10 cellular contexts compared by ENCODE assay signal in the genomic region with DNA sequence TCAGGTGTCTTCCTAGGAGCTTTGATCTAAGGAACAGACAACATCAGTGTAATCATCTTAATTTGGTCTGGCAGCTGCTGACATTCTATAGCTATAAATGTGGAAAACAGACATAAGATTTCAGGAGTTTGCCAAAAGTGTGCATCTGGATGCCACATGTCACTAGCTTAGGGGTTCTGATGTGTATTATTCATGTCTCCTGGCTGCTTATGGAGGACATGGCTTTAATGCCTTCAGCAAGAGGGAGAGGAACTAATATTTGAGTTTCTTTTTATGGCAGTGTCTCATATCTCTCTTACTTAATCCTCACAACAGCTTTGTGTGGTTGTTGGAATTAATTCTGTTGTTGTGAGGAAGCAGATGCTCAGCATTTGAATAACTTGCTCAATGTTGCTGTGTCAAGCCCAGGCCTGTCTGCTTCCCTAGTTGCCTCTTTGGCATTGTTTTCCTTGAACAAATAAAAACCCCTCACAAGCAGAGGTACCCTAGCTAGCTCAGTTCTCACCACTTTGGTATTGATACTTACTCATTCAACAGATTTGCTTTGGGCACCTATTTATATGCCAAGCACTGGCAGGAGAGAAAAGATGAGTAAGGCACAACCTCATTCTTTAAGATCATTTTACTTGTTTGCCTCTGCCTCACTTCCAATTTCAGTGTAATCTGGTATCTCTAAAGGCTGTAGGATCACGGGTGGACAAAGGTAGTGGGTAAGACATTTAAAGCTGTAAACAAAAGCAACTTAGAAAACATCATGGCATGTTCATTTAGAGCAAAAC. TPM values are rescaled to one million over a fixed set of nuclear protein-coding genes. Genes with fewer than 3 reads are reported as not detected.
DNase-seq lines count a peak whose midpoint lies in the region; ATAC-seq and TF ChIP-seq lines count a peak whose summit lies in the region.
"Had no signal": no experiment of that assay in that cellular context is flagged by ENCODE, and none has a peak within 500 bp of the region (broad histone marks: within the 10 kb centered on the region; RNA-seq: fewer than 3 reads in every experiment).

No MANE protein-coding gene starts in this region.

- ATAC-seq in GM18505 (IDR thresholded peaks at IDR 0.05; ENCODE audit: unreplicated experiment) = no peak

- H3K4me3 ChIP-seq in HFF-Myc (replicated peaks; ENCODE audit: low read depth, low read length) = no peak overlapping the region
- H3K4me3 ChIP-seq in mammary epithelial cell (replicated peaks in 1 of 3; ENCODE audit: insufficient read depth in 1 of 3, low read depth in 2 of 3, low read length in 3 of 3) = peak overlapping the region in 1 of 3 experiments; percentile 3
- no peak overlapping the region for H3K4me3 ChIP-seq in skin epidermis
- H3K4me3 ChIP-seq in BE2C (ENCODE audit: low read depth, low read length) = no peak overlapping the region
- H3K4me3 ChIP-seq: ovary had no signal

- H3K9ac ChIP-seq in mammary epithelial cell (ENCODE audit: insufficient read depth, low read length) = peak overlapping the region; percentile 55

- WGBS in mammary epithelial cell (ENCODE audit: low coverage, missing lambda C conversion rate) = 5% methylated on average over 1 of the region's 1 CpG

- BruUV-seq in mammary epithelial cell (replicated peaks; lab: Mats Ljungman, UMichigan) = no TSS peak

- H3K27me3 ChIP-seq in mammary epithelial cell (ENCODE audit: insufficient read depth, low read length) (no peaks in the 10 kb centered on the region), BE2C (no peaks in the 10 kb centered on the region)
- H3K27me3 ChIP-seq: ovary had no signal

- TF ChIP-seq POLR2A in GM18505 (IDR thresholded peaks at IDR 0.05; ENCODE audit: borderline replicate concordance, extremely low read depth, insufficient read depth, insufficient read length) = no peak

- intact Hi-C loops in mammary epithelial cell (cut with micrococcal nuclease) = loop anchor here (1.0 to 5.0 kb wide), 2 partner anchors 23 to 36 kb away; no protein-coding TSS in a partner anchor

- H3K36me3 ChIP-seq in mammary epithelial cell (ENCODE audit: insufficient read depth, low read length) (no peaks in the 10 kb centered on the region), BE2C (no peaks in the 10 kb centered on the region)
- H3K36me3 ChIP-seq: ovary had no signal

- H3K79me2 ChIP-seq in mammary epithelial cell (ENCODE audit: insufficient read depth, low read length) = no peaks in the 10 kb centered on the region

- dilution Hi-C loops in mammary epithelial cell (cut with HindIII; ENCODE audit: low sequenced_read_pairs) = no loop called here

- H3K4me1 ChIP-seq in mammary epithelial cell (ENCODE audit: insufficient read depth, low read length) (peaks cover 20% of the 10 kb centered on the region), BE2C (no peaks in the 10 kb centered on the region)

- peak overlapping the region; percentile 68 for H3K4me2 ChIP-seq in mammary epithelial cell (ENCODE audit: insufficient read depth, low read depth, low read length)

- no peaks in the 10 kb centered on the region for H4K20me1 ChIP-seq in mammary epithelial cell (ENCODE audit: insufficient read depth, low read length)

- TF ChIP-seq CTCF in HFF-Myc (IDR thresholded peaks at IDR 0.05; ENCODE audit: low read depth, low read length, missing control alignments) (no peak), mammary epithelial cell (conservative IDR thresholded peaks at IDR 0.05 in 1 of 2, IDR thresholded peaks at IDR 0.05 in 1 of 2; ENCODE audit: extremely low read depth in 1 of 2, insufficient read depth in 1 of 2, low read depth in 1 of 2, low read length in 2 of 2) (no peak), BE2C (IDR thresholded peaks at IDR 0.05; ENCODE audit: low read depth, low read length) (no peak)

- H2AFZ ChIP-seq in mammary epithelial cell (ENCODE audit: low read depth, low read length) = peak overlapping the region; percentile 67

- CTCF ChIA-PET in mammary epithelial cell (lab: Charles Lee; ENCODE audit: low non-redundant PET) = no interaction called here

- H3K9me3 ChIP-seq in mammary epithelial cell (replicated peaks; ENCODE audit: insufficient read depth, low read length) = no peaks in the 10 kb centered on the region
- H3K9me3 ChIP-seq in BE2C = no peaks in the 10 kb centered on the region
- H3K9me3 ChIP-seq: ovary had no signal

- H3K27ac ChIP-seq in mammary epithelial cell (ENCODE audit: insufficient read depth, low read depth, low read length) = peak overlapping the region; percentile 87
- H3K27ac ChIP-seq in skin epidermis = peak overlapping the region in 18 of 21 experiments; percentile 4 to 82 (median 52)
- H3K27ac ChIP-seq: ovary, VCaP had no signal

- DNase-seq in HFF-Myc (ENCODE audit: extremely low read depth, low read depth) (peak; percentile 94), NCI-H510A (lab: John Stamatoyannopoulos, UW) (peak; percentile 36), mammary epithelial cell (peak; percentile 92), T-helper 1 cell (no peak), BE2C (no peak)
- DNase-seq: activated naive CD8-positive, alpha-beta T cell treated with anti-CD3 and anti-CD28 coated beads, Interleukin-2, amount 10 ng/mL, durations not matched to agents 7 days and 5 days; ovary had no signal

- in situ Hi-C loops in mammary epithelial cell (cut with MboI; ENCODE audit: low sequenced_read_pairs in 2 of 2) = no loop called here

RNA-seq across cellular contexts. Expression of a gene that starts 39.8 kb away (rescaled TPM):
- 1 to 10 TPM; 5.3 to 6.3 TPM for total RNA-seq in mammary epithelial cell
- polyA plus RNA-seq in mammary epithelial cell = 0.95 TPM
- not detected for polyA minus RNA-seq in mammary epithelial cell
- 0.60 TPM for polyA plus RNA-seq in BE2C (2012; ENCODE audit: insufficient read depth, insufficient read length, low read depth)

RNA-seq across cellular contexts. Expression of a gene that starts 48.2 kb away (rescaled TPM):
- total RNA-seq in mammary epithelial cell = 100 to 1,000 TPM; 148 to 150 TPM
- polyA plus RNA-seq in mammary epithelial cell = 71.8 TPM
- polyA minus RNA-seq in mammary epithelial cell = 73.3 TPM
- 83.6 TPM for polyA plus RNA-seq in BE2C (2012; ENCODE audit: insufficient read depth, insufficient read length, low read depth)

Comparison
In these comparisons a context has a peak if more than half of its experiments do, and no peak if none do; other contexts are left out.
1. DNase-seq: peak in HFF-Myc (single experiment), NCI-H510A (single experiment) and mammary epithelial cell (single experiment); none in T-helper 1 cell (0 of 5) and BE2C (single experiment).